In the genomic region with DNA sequence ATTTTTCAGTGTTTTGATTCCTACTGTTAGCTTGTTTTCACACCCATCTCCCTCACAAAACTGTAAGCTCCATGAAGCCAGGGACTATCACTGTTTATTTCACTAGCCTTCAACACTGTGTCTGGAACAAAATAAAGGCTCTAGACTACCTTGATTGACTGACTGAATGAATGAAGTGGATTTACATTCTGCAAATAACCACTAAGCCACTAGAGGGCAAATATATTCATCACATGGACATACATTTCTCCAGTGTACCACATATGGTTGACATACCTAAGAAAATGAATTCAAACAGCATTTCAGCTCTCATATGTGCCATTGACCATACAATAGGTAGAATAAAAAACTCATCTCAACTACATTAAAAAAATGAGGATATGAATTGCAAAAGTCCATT, we compare ENCODE assay signal across 9 cellular contexts.
DNase-seq lines count a peak whose midpoint lies in the region; ATAC-seq and TF ChIP-seq lines count a peak whose summit lies in the region.
"Had no signal": no experiment of that assay in that cellular context is flagged by ENCODE, and none has a peak within 500 bp of the region (broad histone marks: within the 10 kb centered on the region; RNA-seq: fewer than 3 reads in every experiment).

No MANE protein-coding gene starts in this region.

- no peaks in the 10 kb centered on the region for H3K4me1 Mint-ChIP-seq in activated CD4-positive, alpha-beta memory T cell treated with anti-CD3 and anti-CD28 coated beads, Interleukin-2, amount 10 ng/mL, durations not matched to agents 7 days and 5 days

- H3K27me3 Mint-ChIP-seq in activated CD4-positive, alpha-beta memory T cell treated with anti-CD3 and anti-CD28 coated beads, Interleukin-2, amount 10 ng/mL, durations not matched to agents 7 days and 5 days = peaks cover 6% of the 10 kb centered on the region

- POLR2A ChIA-PET in activated CD4-positive, alpha-beta memory T cell treated with anti-CD3 and anti-CD28 coated beads, Interleukin-2, amount 10 ng/mL, durations not matched to agents 7 days and 5 days (lab: Charles Lee) = no interaction called here

- peak; percentile 39 for DNase-seq in ACHN
- peak; percentile 48 for DNase-seq in NCI-H69 (lab: John Stamatoyannopoulos, UW)
- DNase-seq in epithelial cell of proximal tubule (ENCODE audit: low read depth) = no peak
- no peak for DNase-seq in NCI-H510A treated with DMSO at 0.1 percent for 48 hours (lab: John Stamatoyannopoulos, UW)
- no peak for DNase-seq in activated CD4-positive, alpha-beta memory T cell treated with anti-CD3 and anti-CD28 coated beads, Interleukin-2, amount 10 ng/mL, durations not matched to agents 7 days and 5 days
- DNase-seq in T-helper 9 cell = no peak
- DNase-seq in activated CD8-positive, alpha-beta memory T cell treated with anti-CD3 and anti-CD28 coated beads, Interleukin-2, amount 50 U/mL, for 4 hours = no peak
- DNase-seq: NK-92 treated with Interleukin-12 subunit alpha and Interleukin-12 subunit beta, amount 100 ng/mL, for 24 hours had no signal

- H3K4me3 Mint-ChIP-seq in activated CD4-positive, alpha-beta memory T cell treated with anti-CD3 and anti-CD28 coated beads, Interleukin-2, amount 10 ng/mL, durations not matched to agents 7 days and 5 days = no peak overlapping the region

- H3K36me3 Mint-ChIP-seq in activated CD4-positive, alpha-beta memory T cell treated with anti-CD3 and anti-CD28 coated beads, Interleukin-2, amount 10 ng/mL, durations not matched to agents 7 days and 5 days (ENCODE audit: low read depth) = no peaks in the 10 kb centered on the region

- peak; percentile 57 for TF ChIP-seq CTCF in epithelial cell of proximal tubule (conservative IDR thresholded peaks at IDR 0.05; ENCODE audit: low read depth, low read length)

- CTCF ChIA-PET in activated CD4-positive, alpha-beta memory T cell treated with anti-CD3 and anti-CD28 coated beads, Interleukin-2, amount 10 ng/mL, durations not matched to agents 7 days and 5 days (lab: Charles Lee) = interaction anchor here (0.5 to 1.3 kb wide), 2 partner anchors 20 to 246 kb away, joined by 3 read pairs; no protein-coding TSS in a partner anchor

- no peak overlapping the region for H3K4me3 ChIP-seq in epithelial cell of proximal tubule (ENCODE audit: low read depth, low read length)

- ATAC-seq in GM18868 (IDR thresholded peaks at IDR 0.05; ENCODE audit: unreplicated experiment) = peak; percentile 66

- in situ Hi-C loops in ACHN (cut with HindIII; ENCODE audit: low pct_ligation_motif_present, low pct_unique_long_range_greater_than_20kb, low sequenced_read_pairs) = no loop called here

- no peaks in the 10 kb centered on the region for H3K9me3 Mint-ChIP-seq in activated CD4-positive, alpha-beta memory T cell treated with anti-CD3 and anti-CD28 coated beads, Interleukin-2, amount 10 ng/mL, durations not matched to agents 7 days and 5 days

- no peak overlapping the region for H3K27ac Mint-ChIP-seq in activated CD4-positive, alpha-beta memory T cell treated with anti-CD3 and anti-CD28 coated beads, Interleukin-2, amount 10 ng/mL, durations not matched to agents 7 days and 5 days

Comparison
In these comparisons a context has a peak if more than half of its experiments do, and no peak if none do; other contexts are left out.
1. DNase-seq: peak in ACHN (single experiment) and NCI-H69 (single experiment); none in epithelial cell of proximal tubule (single experiment), NCI-H510A treated with DMSO at 0.1 percent for 48 hours (single experiment), activated CD4-positive, alpha-beta memory T cell treated with anti-CD3 and anti-CD28 coated beads, Interleukin-2, amount 10 ng/mL, durations not matched to agents 7 days and 5 days (single experiment), T-helper 9 cell (single experiment) and activated CD8-positive, alpha-beta memory T cell treated with anti-CD3 and anti-CD28 coated beads, Interleukin-2, amount 50 U/mL, for 4 hours (single experiment).